21 cellular contexts compared by ENCODE assay signal in the genomic region with DNA sequence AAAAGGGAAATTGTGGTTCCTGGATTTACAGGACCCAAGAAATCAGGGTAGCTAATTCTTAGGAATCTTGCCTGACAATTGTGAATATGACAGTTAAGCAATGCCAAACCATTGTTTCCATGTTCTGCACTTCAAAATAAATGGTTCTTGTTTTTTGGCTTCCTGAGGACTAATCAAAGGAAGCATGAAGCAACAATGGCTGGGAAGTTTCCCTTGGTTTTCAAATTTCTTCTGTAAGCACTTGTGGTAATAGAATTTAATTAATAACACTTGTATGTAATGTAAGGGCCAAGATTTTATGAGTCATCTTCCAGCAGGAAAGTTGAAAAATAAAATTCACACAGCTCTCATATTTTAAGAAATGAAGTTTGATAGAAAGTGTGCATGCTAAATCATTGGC. TPM values are rescaled to one million over a fixed set of nuclear protein-coding genes. Genes with fewer than 3 reads are reported as not detected.
A peak's percentile ranks its signal among the peaks of the same experiment; 100 is the strongest.
DNase-seq lines count a peak whose midpoint lies in the region; ATAC-seq and TF ChIP-seq lines count a peak whose summit lies in the region.
"Had no signal": no experiment of that assay in that cellular context is flagged by ENCODE, and none has a peak within 500 bp of the region (broad histone marks: within the 10 kb centered on the region; RNA-seq: fewer than 3 reads in every experiment).

No MANE protein-coding gene starts in this region.

- no peaks in the 10 kb centered on the region for H3K4me1 Mint-ChIP-seq in Caco-2 (ENCODE audit: low read depth, unreplicated experiment)
- H3K4me1 Mint-ChIP-seq: activated CD4-positive, alpha-beta T cell treated with anti-CD3 and anti-CD28 coated beads, Interleukin-2, amount 10 ng/mL, durations not matched to agents 7 days and 5 days; activated naive CD4-positive, alpha-beta T cell treated with anti-CD3 and anti-CD28 coated beads, Interleukin-2, amount 50 U/mL, for 24 hours; neural crest cell had no signal

- CTCF ChIA-PET in Caco-2 (lab: Charles Lee), result no interaction called here

- ATAC-seq in left ventricle myocardium superior, result peak; percentile 80
- no peak for ATAC-seq in left colon
- no peak for ATAC-seq in GM21515 (IDR thresholded peaks at IDR 0.05; ENCODE audit: unreplicated experiment)
- ATAC-seq: effector memory CD8-positive, alpha-beta T cell; K562 had no signal

- BruUV-seq in Caco-2 (replicated peaks; lab: Mats Ljungman, UMichigan), result no TSS peak

- H3K27me3 Mint-ChIP-seq in Caco-2 (ENCODE audit: insufficient read depth, unreplicated experiment), result peaks cover 15% of the 10 kb centered on the region

- H3K4me3 ChIP-seq in HFF-Myc (replicated peaks; ENCODE audit: low read depth, low read length), result no peak overlapping the region
- no peak overlapping the region for H3K4me3 ChIP-seq in suprapubic skin
- no peak overlapping the region for H3K4me3 ChIP-seq in Caco-2 (ENCODE audit: low read depth, low read length)
- H3K4me3 ChIP-seq: K562 had no signal

- H3K36me3 Mint-ChIP-seq in Caco-2 (ENCODE audit: insufficient read depth, unreplicated experiment), result no peaks in the 10 kb centered on the region
- H3K36me3 Mint-ChIP-seq: CD14-positive monocyte had no signal

- H3K9me3 Mint-ChIP-seq in Caco-2 (ENCODE audit: unreplicated experiment), result no peaks in the 10 kb centered on the region
- H3K9me3 Mint-ChIP-seq: activated naive CD4-positive, alpha-beta T cell treated with anti-CD3 and anti-CD28 coated beads, Interleukin-2, amount 50 U/mL, for 24 hours; effector memory CD8-positive, alpha-beta T cell had no signal

- peak overlapping the region; percentile 42 for H3K27ac ChIP-seq in suprapubic skin

- no peak overlapping the region for H3K27ac Mint-ChIP-seq in Caco-2 (ENCODE audit: unreplicated experiment)
- H3K27ac Mint-ChIP-seq: activated CD4-positive, alpha-beta T cell treated with anti-CD3 and anti-CD28 coated beads, Interleukin-2, amount 10 ng/mL, durations not matched to agents 7 days and 5 days; activated naive CD4-positive, alpha-beta T cell treated with anti-CD3 and anti-CD28 coated beads, Interleukin-2, amount 50 U/mL, for 24 hours; CD14-positive monocyte; effector memory CD8-positive, alpha-beta T cell had no signal

- H3K4me3 Mint-ChIP-seq in Caco-2 (ENCODE audit: unreplicated experiment), result no peak overlapping the region
- H3K4me3 Mint-ChIP-seq: activated CD4-positive, alpha-beta T cell treated with anti-CD3 and anti-CD28 coated beads, Interleukin-2, amount 10 ng/mL, durations not matched to agents 7 days and 5 days; activated naive CD4-positive, alpha-beta T cell treated with anti-CD3 and anti-CD28 coated beads, Interleukin-2, amount 50 U/mL, for 24 hours; CD14-positive monocyte; effector memory CD8-positive, alpha-beta T cell; neural crest cell had no signal

- no peaks in the 10 kb centered on the region for H3K27me3 ChIP-seq in suprapubic skin
- H3K27me3 ChIP-seq in Caco-2 (replicated peaks; ENCODE audit: control insufficient read depth, insufficient read depth, low read length), result no peaks in the 10 kb centered on the region

- no peak for TF ChIP-seq CTCF in HFF-Myc (IDR thresholded peaks at IDR 0.05; ENCODE audit: low read depth, low read length, missing control alignments)
- TF ChIP-seq CTCF in suprapubic skin (IDR thresholded peaks at IDR 0.05), result no peak
- TF ChIP-seq CTCF in Caco-2 (IDR thresholded peaks at IDR 0.05; ENCODE audit: insufficient read depth in 1 of 2, low read depth in 1 of 2, low read length in 1 of 2, severe bottlenecking in 1 of 2, unreplicated experiment in 1 of 2), result no peak

- H3K36me3 ChIP-seq in suprapubic skin, result no peaks in the 10 kb centered on the region
- no peaks in the 10 kb centered on the region for H3K36me3 ChIP-seq in Caco-2 (ENCODE audit: control insufficient read depth, insufficient read depth, low read length)

- intact Hi-C loops in left ventricle myocardium superior (cut with micrococcal nuclease) (no loop called here), left colon (cut with DNase I, micrococcal nuclease) (no loop called here), Caco-2 (cut with micrococcal nuclease; ENCODE audit: unreplicated experiment) (no loop called here)

- H3K9me3 ChIP-seq in suprapubic skin, result no peaks in the 10 kb centered on the region
- H3K9me3 ChIP-seq in Caco-2, result no peaks in the 10 kb centered on the region

- TF ChIP-seq POLR2A in suprapubic skin (IDR thresholded peaks at IDR 0.05), result no peak

- TF ChIP-seq EP300 in suprapubic skin (IDR thresholded peaks at IDR 0.05), result no peak

- peaks cover 9% of the 10 kb centered on the region for H3K4me1 ChIP-seq in suprapubic skin
- no peaks in the 10 kb centered on the region for H3K4me1 ChIP-seq in Caco-2

- DNase-seq in HFF-Myc (ENCODE audit: extremely low read depth, low read depth), result peak; percentile 37
- peak; percentile 73 for DNase-seq in dedifferentiated amniotic fluid mesenchymal stem cell (ENCODE audit: extremely low spot score)
- DNase-seq in left ventricle myocardium superior, result no peak
- DNase-seq in suprapubic skin (ENCODE audit: low spot score in 2 of 2), result no peak
- DNase-seq in left colon, result no peak
- DNase-seq in Caco-2, result no peak
- DNase-seq: activated CD4-positive, alpha-beta T cell treated with anti-CD3 and anti-CD28 coated beads, Interleukin-2, amount 10 ng/mL, durations not matched to agents 7 days and 5 days; central memory CD4-positive, alpha-beta T cell; DMS79 treated with DMSO at 0.1 percent for 48 hours; effector memory CD8-positive, alpha-beta T cell; glutamatergic neuron; NCI-H1105; NCI-H2107; OCI-M1; stimulated activated CD4-positive, alpha-beta T cell treated with anti-CD3 and anti-CD28 coated beads, Interleukin-4, amount 100 ng/mL, for 1 hour; stimulated activated CD8-positive, alpha-beta memory T cell treated with anti-CD3 and anti-CD28 coated beads, Interleukin-4, amount 100 ng/mL, for 48 hours had no signal

- POLR2A ChIA-PET in Caco-2 (lab: Charles Lee), result no interaction called here

RNA-seq across cellular contexts. Expression of gene JAM2, which starts 31.7 kb away (rescaled TPM):
- 42.6 TPM for total RNA-seq in left ventricle myocardium superior
- total RNA-seq in suprapubic skin, result 1 to 10 TPM; 2.0 to 7.6 (median 4.7) TPM
- 1 to 10 TPM; 3.5 to 8.7 TPM for total RNA-seq in left colon
- total RNA-seq in Caco-2 (2022), result 0.20 TPM in 1 of 2 replicates, not detected in the other
- total RNA-seq: K562 had no signal

Comparison
In these comparisons a context has a peak if more than half of its experiments do, and no peak if none do; other contexts are left out.
1. DNase-seq: peak in HFF-Myc (single experiment) and dedifferentiated amniotic fluid mesenchymal stem cell (single experiment); none in left ventricle myocardium superior (single experiment), suprapubic skin (0 of 2), left colon (0 of 2) and Caco-2 (0 of 2).